In the genomic region with DNA sequence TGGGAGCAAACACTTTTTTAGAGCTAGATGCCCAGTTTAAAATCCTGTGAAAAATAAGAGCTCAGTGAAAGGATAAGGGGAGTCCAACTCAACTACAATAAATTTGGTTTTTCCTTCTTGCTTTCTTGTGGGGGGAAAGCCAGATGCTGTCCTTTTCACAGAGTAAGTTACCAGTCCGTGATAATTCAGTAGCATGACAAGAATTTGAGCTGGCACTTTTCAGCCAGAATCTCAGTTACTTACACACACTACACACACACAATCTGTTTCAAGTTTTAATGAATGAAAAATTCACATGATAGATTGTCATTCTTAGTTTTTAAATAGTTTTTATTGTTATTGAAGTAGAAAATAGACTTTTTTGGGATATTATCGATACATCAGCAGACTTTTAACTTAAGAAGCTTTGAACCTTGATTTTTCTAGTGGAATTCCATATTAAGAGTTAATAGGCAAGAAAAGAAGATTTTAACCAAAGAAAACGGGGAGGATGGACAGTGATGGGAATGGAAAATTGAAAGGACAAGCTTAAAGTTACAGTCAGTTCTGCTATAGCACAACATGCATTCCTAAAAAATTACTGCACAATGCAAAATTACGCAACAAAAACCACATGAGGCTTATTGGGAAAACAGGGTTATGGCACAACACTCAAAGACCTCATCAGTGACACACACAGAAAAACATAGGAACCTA, we compare ENCODE assay signal across 9 cellular contexts. TPM values are rescaled to one million over a fixed set of nuclear protein-coding genes. Genes with fewer than 3 reads are reported as not detected.
DNase-seq lines count a peak whose midpoint lies in the region; ATAC-seq, FAIRE-seq and TF ChIP-seq lines count a peak whose summit lies in the region.
"Had no signal": no experiment of that assay in that cellular context is flagged by ENCODE, and none has a peak within 500 bp of the region (broad histone marks: within the 10 kb centered on the region; RNA-seq: fewer than 3 reads in every experiment).

No MANE protein-coding gene starts in this region.

- no peak overlapping the region for H2AFZ ChIP-seq in mesenchymal stem cell (ENCODE audit: low read depth, low read length)

- H3K23ac ChIP-seq in mesenchymal stem cell (ENCODE audit: low read length in 2 of 2): no peak overlapping the region

- no peak overlapping the region for H3K18ac ChIP-seq in mesenchymal stem cell (ENCODE audit: low read depth in 1 of 2, low read length in 2 of 2)

- no peak overlapping the region for H3K4ac ChIP-seq in mesenchymal stem cell (ENCODE audit: low read depth in 1 of 2, low read length in 2 of 2)

- H4K8ac ChIP-seq in mesenchymal stem cell (ENCODE audit: low read length): no peak overlapping the region

- H2BK120ac ChIP-seq in mesenchymal stem cell (ENCODE audit: low read depth, low read length): no peak overlapping the region

- no peak for FAIRE-seq in HTR-8/SVneo (lab: Jason Lieb, UNC)

- no peak overlapping the region for H3K4me2 ChIP-seq in mesenchymal stem cell (ENCODE audit: low read length, poor library complexity, severe bottlenecking)

- no peak overlapping the region for H2BK5ac ChIP-seq in mesenchymal stem cell (ENCODE audit: low read depth, low read length, poor library complexity, severe bottlenecking)

- CTCF ChIA-PET in AG04450 (lab: Charles Lee): interaction anchor here (0.6 to 9.8 kb wide), 8 partner anchors 14 to 1262 kb away, joined by 3 to 75 read pairs (median 4); partner anchors contain the start of gene C3orf49

- H3K14ac ChIP-seq in mesenchymal stem cell (ENCODE audit: low read length in 2 of 2): no peak overlapping the region

- H2AK5ac ChIP-seq in mesenchymal stem cell (ENCODE audit: low read length, severe bottlenecking): no peak overlapping the region

- no peak overlapping the region for H4K91ac ChIP-seq in mesenchymal stem cell (ENCODE audit: low read length)

- TF ChIP-seq CTCF in AG04450 (IDR thresholded peaks at IDR 0.05; ENCODE audit: low read depth, low read length): no peak

- no peak overlapping the region for H2BK12ac ChIP-seq in mesenchymal stem cell (ENCODE audit: low read length in 2 of 2)

- H3K9me3 ChIP-seq in AG04450 (ENCODE audit: control insufficient read depth, insufficient read depth, low read length) (no peaks in the 10 kb centered on the region), mesenchymal stem cell (ENCODE audit: control insufficient read depth, low read length) (no peaks in the 10 kb centered on the region)

- H2BK15ac ChIP-seq in mesenchymal stem cell (ENCODE audit: low read depth, poor library complexity, severe bottlenecking): no peak overlapping the region

- no peaks in the 10 kb centered on the region for H3K27me3 ChIP-seq in AG04450 (ENCODE audit: control insufficient read depth, insufficient read depth, low read length)
- no peaks in the 10 kb centered on the region for H3K27me3 ChIP-seq in mesenchymal stem cell (ENCODE audit: control insufficient read depth in 1 of 2, insufficient read depth in 1 of 2, low read length in 2 of 2)

- peaks cover 35% of the 10 kb centered on the region for H3K79me1 ChIP-seq in mesenchymal stem cell (replicated peaks; ENCODE audit: low read length, poor library complexity, severe bottlenecking)

- H3K9ac ChIP-seq in mesenchymal stem cell (ENCODE audit: low read length): peak overlapping the region; percentile 91

- POLR2A ChIA-PET in AG04450 (lab: Yijun Ruan, JAX): no interaction called here

- H3K36me3 ChIP-seq in mesenchymal stem cell (ENCODE audit: control insufficient read depth in 1 of 2, insufficient read depth in 2 of 2, low read depth in 1 of 2, low read length in 2 of 2): peaks cover 10 to 34% of the 10 kb centered on the region in 2 experiments

- ATAC-seq in GM21529 (IDR thresholded peaks at IDR 0.05; ENCODE audit: unreplicated experiment): no peak
- ATAC-seq in HG02610 (IDR thresholded peaks at IDR 0.05; ENCODE audit: unreplicated experiment): no peak
- ATAC-seq in HG03378 (IDR thresholded peaks at IDR 0.05; ENCODE audit: unreplicated experiment): no peak

- H3K27ac ChIP-seq in AG04450 (ENCODE audit: low read depth, low read length) (no peak overlapping the region), mesenchymal stem cell (ENCODE audit: low read length, poor library complexity, severe bottlenecking) (peak overlapping the region; percentile 7)

- H3K4me3 ChIP-seq in AG04450 (ENCODE audit: low read depth, low read length): no peak overlapping the region
- peak overlapping the region in 1 of 2 experiments; percentile 59 for H3K4me3 ChIP-seq in mesenchymal stem cell (ENCODE audit: insufficient read depth in 1 of 2, low read depth in 1 of 2, low read length in 2 of 2)

- peak; percentile 81 for DNase-seq in AG04450 (ENCODE audit: low read depth, low spot score)
- DNase-seq in HTR-8/SVneo (ENCODE audit: insufficient read length, low spot score): peak; percentile 58
- peak; percentile 60 for DNase-seq in brain pericyte (ENCODE audit: low read depth, low spot score)
- peak; percentile 94 for DNase-seq in mesenchymal stem cell
- DNase-seq in stimulated activated CD4-positive, alpha-beta T cell treated with anti-CD3 and anti-CD28 coated beads, Interleukin-4, amount 100 ng/mL, for 24 hours: no peak
- DNase-seq: glutamatergic neuron had no signal

- H3K4me1 ChIP-seq in mesenchymal stem cell (ENCODE audit: control insufficient read depth, insufficient read depth, low read depth, low read length): peaks cover 8% of the 10 kb centered on the region

- 62% methylated on average over 3 of the region's 4 CpGs for WGBS in mesenchymal stem cell

RNA-seq across cellular contexts. Expression of gene PSMD6, which starts 47.0 kb away (rescaled TPM):
- 69.4 and 83.6 TPM in 2 replicates for polyA plus RNA-seq in AG04450 (2011; rRNA removed)
- polyA minus RNA-seq in AG04450 (2011; rRNA and poly(A)+ RNA removed): 25.9 and 38.0 TPM in 2 replicates
- polyA plus RNA-seq in mesenchymal stem cell (2013, experiment 1 of 2): 110 TPM
- polyA plus RNA-seq in mesenchymal stem cell (2013, experiment 2 of 2): 110 TPM
